Comparison of ENCODE assay signal across 12 cellular contexts in genomic region chr1:181324797-181325616, GRCh38.
A peak's percentile ranks its signal among the peaks of the same experiment; 100 is the strongest.
DNase-seq lines count a peak whose midpoint lies in the region; TF ChIP-seq lines count a peak whose summit lies in the region.
"Had no signal": no experiment of that assay in that cellular context is flagged by ENCODE, and none has a peak within 500 bp of the region (broad histone marks: within the 10 kb centered on the region; RNA-seq: fewer than 3 reads in every experiment).

No MANE protein-coding gene starts in this region.

- H2AFZ ChIP-seq in osteoblast (ENCODE audit: low read length), result no peak overlapping the region

- H3K27me3 ChIP-seq in HAP-1 (ENCODE audit: low read depth) (peaks cover 5% of the 10 kb centered on the region), osteoblast (ENCODE audit: insufficient read depth, low read length) (no peaks in the 10 kb centered on the region), ascending aorta (no peaks in the 10 kb centered on the region)

- peaks cover 7% of the 10 kb centered on the region for H3K4me1 Mint-ChIP-seq in activated CD4-positive, alpha-beta memory T cell treated with anti-CD3 and anti-CD28 coated beads, Interleukin-2, amount 10 ng/mL, durations not matched to agents 7 days and 5 days
- H3K4me1 Mint-ChIP-seq: activated B cell treated with CpG ODN at 0.5 μM for 24 hours had no signal

- no peaks in the 10 kb centered on the region for H3K9me3 Mint-ChIP-seq in activated CD4-positive, alpha-beta memory T cell treated with anti-CD3 and anti-CD28 coated beads, Interleukin-2, amount 10 ng/mL, durations not matched to agents 7 days and 5 days
- H3K9me3 Mint-ChIP-seq: dendritic cell treated with granulocyte-macrophage colony-stimulating factor and Interleukin-4, amounts not matched to agents 40 ng/mL and 50 ng/mL, for 4 days had no signal

- no peak overlapping the region for H3K4me2 ChIP-seq in osteoblast (ENCODE audit: insufficient read depth, low read length)

- DNase-seq in GM13976 (ENCODE audit: low spot score) (peak; percentile 15), ecto neural progenitor cell (ENCODE audit: low spot score) (peak; percentile 29), HAP-1 (ENCODE audit: low spot score in 2 of 2) (no peak), RPMI8226 (no peak), osteoblast (ENCODE audit: insufficient read length, low spot score, missing footprints) (no peak), ascending aorta (ENCODE audit: low spot score in 2 of 2) (no peak)
- DNase-seq in activated CD4-positive, alpha-beta memory T cell treated with anti-CD3 and anti-CD28 coated beads, Interleukin-2, amount 10 ng/mL, durations not matched to agents 7 days and 5 days, result peak; percentile 28
- DNase-seq in stimulated activated CD4-positive, alpha-beta T cell treated with anti-CD3 and anti-CD28 coated beads, Interleukin-4, amount 100 ng/mL, for 48 hours (ENCODE audit: low read depth in 2 of 2), result peak; percentile 43 to 44
- DNase-seq: activated B cell treated with CpG ODN at 0.5 μM for 24 hours, GOT3 had no signal

- H3K4me3 ChIP-seq in HAP-1 (no peak overlapping the region), osteoblast (ENCODE audit: insufficient read depth, low read length) (no peak overlapping the region), ascending aorta (no peak overlapping the region)
- H3K4me3 ChIP-seq: heart left ventricle had no signal

- H4K20me1 ChIP-seq in osteoblast (ENCODE audit: insufficient read depth, low read length), result no peaks in the 10 kb centered on the region

- POLR2A ChIA-PET in activated CD4-positive, alpha-beta memory T cell treated with anti-CD3 and anti-CD28 coated beads, Interleukin-2, amount 10 ng/mL, durations not matched to agents 7 days and 5 days (lab: Charles Lee), result no interaction called here

- no peak overlapping the region for H3K4me3 Mint-ChIP-seq in activated CD4-positive, alpha-beta memory T cell treated with anti-CD3 and anti-CD28 coated beads, Interleukin-2, amount 10 ng/mL, durations not matched to agents 7 days and 5 days
- H3K4me3 Mint-ChIP-seq: activated B cell treated with CpG ODN at 0.5 μM for 24 hours; dendritic cell treated with granulocyte-macrophage colony-stimulating factor and Interleukin-4, amounts not matched to agents 40 ng/mL and 50 ng/mL, for 4 days had no signal

- no peaks in the 10 kb centered on the region for H3K4me1 ChIP-seq in HAP-1
- H3K4me1 ChIP-seq in osteoblast (ENCODE audit: insufficient read depth, low read length), result no peaks in the 10 kb centered on the region
- H3K4me1 ChIP-seq in ascending aorta, result no peaks in the 10 kb centered on the region

- H3K36me3 ChIP-seq in HAP-1 (replicated peaks) (no peaks in the 10 kb centered on the region), osteoblast (ENCODE audit: insufficient read depth, low read length) (no peaks in the 10 kb centered on the region), ascending aorta (no peaks in the 10 kb centered on the region)
- H3K36me3 ChIP-seq: heart left ventricle had no signal

- TF ChIP-seq CTCF in GM13976 (IDR thresholded peaks at IDR 0.05; ENCODE audit: borderline replicate concordance, control extremely low read depth, extremely low read depth, insufficient read depth, missing control alignments), result no peak
- TF ChIP-seq CTCF in osteoblast (IDR thresholded peaks at IDR 0.05; ENCODE audit: extremely low read depth, low read depth, low read length), result no peak
- TF ChIP-seq CTCF in ascending aorta (IDR thresholded peaks at IDR 0.05), result no peak

- in situ Hi-C loops in GM13976 (cut with MboI; ENCODE audit: low sequenced_read_pairs, unreplicated experiment) (no loop called here), HAP-1 (cut with MboI; ENCODE audit: low sequenced_read_pairs) (no loop called here)

- H3K9me3 ChIP-seq in HAP-1 (no peaks in the 10 kb centered on the region), osteoblast (ENCODE audit: low read depth, low read length) (no peaks in the 10 kb centered on the region), ascending aorta (no peaks in the 10 kb centered on the region)
- H3K9me3 ChIP-seq: heart left ventricle had no signal

- no peaks in the 10 kb centered on the region for H3K36me3 Mint-ChIP-seq in activated CD4-positive, alpha-beta memory T cell treated with anti-CD3 and anti-CD28 coated beads, Interleukin-2, amount 10 ng/mL, durations not matched to agents 7 days and 5 days (ENCODE audit: low read depth)

- H3K27ac ChIP-seq in osteoblast (ENCODE audit: low read depth, low read length) (no peak overlapping the region), ascending aorta (no peak overlapping the region)
- H3K27ac ChIP-seq: heart left ventricle had no signal

- CTCF ChIA-PET in activated CD4-positive, alpha-beta memory T cell treated with anti-CD3 and anti-CD28 coated beads, Interleukin-2, amount 10 ng/mL, durations not matched to agents 7 days and 5 days (lab: Charles Lee), result no interaction called here

- no peaks in the 10 kb centered on the region for H3K79me2 ChIP-seq in osteoblast (ENCODE audit: insufficient read depth, low read length)

- intact Hi-C loops in ascending aorta (cut with DNase I), result no loop called here

- H3K27me3 Mint-ChIP-seq in activated CD4-positive, alpha-beta memory T cell treated with anti-CD3 and anti-CD28 coated beads, Interleukin-2, amount 10 ng/mL, durations not matched to agents 7 days and 5 days, result peaks cover 11% of the 10 kb centered on the region

- no peak overlapping the region for H3K27ac Mint-ChIP-seq in activated CD4-positive, alpha-beta memory T cell treated with anti-CD3 and anti-CD28 coated beads, Interleukin-2, amount 10 ng/mL, durations not matched to agents 7 days and 5 days
- H3K27ac Mint-ChIP-seq: activated B cell treated with CpG ODN at 0.5 μM for 24 hours; dendritic cell treated with granulocyte-macrophage colony-stimulating factor and Interleukin-4, amounts not matched to agents 40 ng/mL and 50 ng/mL, for 4 days had no signal

Comparison
In these comparisons a context has a peak if more than half of its experiments do, and no peak if none do; other contexts are left out.
1. DNase-seq: peak in GM13976 (single experiment), activated CD4-positive, alpha-beta memory T cell treated with anti-CD3 and anti-CD28 coated beads, Interleukin-2, amount 10 ng/mL, durations not matched to agents 7 days and 5 days (single experiment), ecto neural progenitor cell (single experiment) and stimulated activated CD4-positive, alpha-beta T cell treated with anti-CD3 and anti-CD28 coated beads, Interleukin-4, amount 100 ng/mL, for 48 hours (2 of 2); none in HAP-1 (0 of 2), RPMI8226 (single experiment), osteoblast (single experiment) and ascending aorta (0 of 2).